Comparison of ENCODE assay signal across 28 cellular contexts in genomic region chr16:30110661-30111060, GRCh38. TPM values are rescaled to one million over a fixed set of nuclear protein-coding genes. Genes with fewer than 3 reads are reported as not detected.
DNase-seq lines count a peak whose midpoint lies in the region; FAIRE-seq and TF ChIP-seq lines count a peak whose summit lies in the region.
"Had no signal": no experiment of that assay in that cellular context is flagged by ENCODE, and none has a peak within 500 bp of the region (broad histone marks: within the 10 kb centered on the region; RNA-seq: fewer than 3 reads in every experiment).

No MANE protein-coding gene starts in this region.

- H4K12ac ChIP-seq in trophoblast cell (ENCODE audit: low read depth, low read length): no peak overlapping the region

- no TSS peak for BruUV-seq in endothelial cell of umbilical vein (replicated peaks; lab: Mats Ljungman, UMichigan)

- H3F3A ChIP-seq in GM23248 (ENCODE audit: insufficient read depth): no peaks in the 10 kb centered on the region

- H3K27me3 ChIP-seq in endothelial cell of umbilical vein (ENCODE audit: control insufficient read depth in 2 of 2, insufficient read depth in 2 of 2, low read length in 2 of 2): no peaks in the 10 kb centered on the region
- no peaks in the 10 kb centered on the region for H3K27me3 ChIP-seq in trophoblast cell (ENCODE audit: insufficient read depth, low read length)
- H3K27me3 ChIP-seq in GM23248 (replicated peaks; ENCODE audit: insufficient read depth): no peaks in the 10 kb centered on the region
- H3K27me3 ChIP-seq in tibial nerve: no peaks in the 10 kb centered on the region
- H3K27me3 ChIP-seq: esophagus muscularis mucosa, gastrocnemius medialis, hepatocyte, neutrophil, suprapubic skin, uterus had no signal

- H3K9me3 ChIP-seq in endothelial cell of umbilical vein (replicated peaks; ENCODE audit: control insufficient read depth, insufficient read depth, low read length) (no peaks in the 10 kb centered on the region), trophoblast cell (ENCODE audit: insufficient read depth, low read depth, low read length) (peaks cover 1% of the 10 kb centered on the region), GM23248 (ENCODE audit: low read depth) (no peaks in the 10 kb centered on the region), tibial nerve (no peaks in the 10 kb centered on the region)
- H3K9me3 ChIP-seq: esophagus muscularis mucosa, gastrocnemius medialis, neutrophil, suprapubic skin, uterus had no signal

- peaks cover 20% of the 10 kb centered on the region for H3K36me3 Mint-ChIP-seq in activated naive CD4-positive, alpha-beta T cell treated with anti-CD3 and anti-CD28 coated beads, Interleukin-2, amount 10 ng/mL, durations not matched to agents 7 days and 5 days

- no peak for TF ChIP-seq CTCF in endothelial cell of umbilical vein (IDR thresholded peaks at IDR 0.05; ENCODE audit: extremely low read depth in 1 of 2, insufficient read depth in 1 of 2, low read depth in 1 of 2, low read length in 2 of 2)
- TF ChIP-seq CTCF in tibial nerve (IDR thresholded peaks at IDR 0.05): no peak

- no peak overlapping the region for H3K14ac ChIP-seq in trophoblast cell (ENCODE audit: low read length)

- H3K79me2 ChIP-seq in endothelial cell of umbilical vein (ENCODE audit: control insufficient read depth, insufficient read depth, low read length): no peaks in the 10 kb centered on the region
- no peaks in the 10 kb centered on the region for H3K79me2 ChIP-seq in trophoblast cell (ENCODE audit: control insufficient read depth, insufficient read depth, low read length, poor library complexity)
- H3K79me2 ChIP-seq in GM23248 (ENCODE audit: insufficient read depth): no peaks in the 10 kb centered on the region

- H3K4me3 ChIP-seq in endothelial cell of umbilical vein (replicated peaks in 1 of 3; ENCODE audit: insufficient read depth in 1 of 3, low read depth in 1 of 3, low read length in 3 of 3): no peak overlapping the region
- H3K4me3 ChIP-seq in trophoblast cell (ENCODE audit: low read depth, low read length): no peak overlapping the region
- H3K4me3 ChIP-seq in GM23248: no peak overlapping the region
- H3K4me3 ChIP-seq in tibial nerve: no peak overlapping the region
- H3K4me3 ChIP-seq: coronary artery, esophagus muscularis mucosa, gastrocnemius medialis, hepatocyte, suprapubic skin, uterus had no signal

- no peaks in the 10 kb centered on the region for H3K27me3 Mint-ChIP-seq in activated naive CD4-positive, alpha-beta T cell treated with anti-CD3 and anti-CD28 coated beads, Interleukin-2, amount 10 ng/mL, durations not matched to agents 7 days and 5 days
- H3K27me3 Mint-ChIP-seq: CD4-positive, CD25-positive, alpha-beta regulatory T cell; effector memory CD8-positive, alpha-beta T cell; stimulated activated naive B cell treated with anti-CD40 and anti-IgM and Interleukin-4, amounts not matched to agents 10 μg/mL and 1 μg/mL and 100 μg/mL, for 72 hours had no signal

- H3K4me2 ChIP-seq in endothelial cell of umbilical vein (ENCODE audit: insufficient read depth, low read length): no peak overlapping the region
- H3K4me2 ChIP-seq in trophoblast cell (ENCODE audit: low read length): no peak overlapping the region
- H3K4me2 ChIP-seq in GM23248 (ENCODE audit: unreplicated experiment): no peak overlapping the region
- H3K4me2 ChIP-seq: hepatocyte had no signal

- no peak overlapping the region for H4K91ac ChIP-seq in trophoblast cell (ENCODE audit: low read depth, low read length)

- POLR2A ChIA-PET in endothelial cell of umbilical vein (lab: Charles Lee): interaction anchor here (0.6 to 0.7 kb wide), 2 partner anchors 14 to 408 kb away, joined by 7 to 8 read pairs; no protein-coding TSS in a partner anchor

- H2BK5ac ChIP-seq in trophoblast cell (ENCODE audit: low read depth, low read length, poor library complexity): no peak overlapping the region

- H2AFZ ChIP-seq in endothelial cell of umbilical vein (ENCODE audit: low read depth, low read length): no peak overlapping the region
- H2AFZ ChIP-seq in trophoblast cell (ENCODE audit: insufficient read depth, low read length, poor library complexity): no peak overlapping the region
- H2AFZ ChIP-seq in GM23248: no peak overlapping the region
- H2AFZ ChIP-seq: hepatocyte had no signal

- no peak overlapping the region for H3K23ac ChIP-seq in trophoblast cell (ENCODE audit: low read length)

- H3K18ac ChIP-seq in trophoblast cell (ENCODE audit: low read length): no peak overlapping the region

- dilution Hi-C loops in endothelial cell of umbilical vein (cut with MboI; ENCODE audit: extremely low pct_ligation_motif_present, low sequenced_read_pairs): no loop called here

- no peaks in the 10 kb centered on the region for H3K9me1 ChIP-seq in endothelial cell of umbilical vein (replicated peaks; ENCODE audit: control insufficient read depth, extremely low read depth, insufficient read depth, low read length)

- H3K4me1 ChIP-seq in endothelial cell of umbilical vein (ENCODE audit: control insufficient read depth, extremely low read depth, insufficient read depth, low read length) (no peaks in the 10 kb centered on the region), trophoblast cell (ENCODE audit: control insufficient read depth in 1 of 2, insufficient read depth in 2 of 2, low read length in 2 of 2) (peaks cover 0 to 2% of the 10 kb centered on the region in 2 experiments), GM23248 (ENCODE audit: insufficient read depth) (peaks cover 9% of the 10 kb centered on the region), tibial nerve (peaks cover 0 to 16% (median 4%) of the 10 kb centered on the region in 4 donors)
- H3K4me1 ChIP-seq: gastrocnemius medialis, uterus had no signal

- H3K27ac Mint-ChIP-seq in activated naive CD4-positive, alpha-beta T cell treated with anti-CD3 and anti-CD28 coated beads, Interleukin-2, amount 10 ng/mL, durations not matched to agents 7 days and 5 days: no peak overlapping the region
- H3K27ac Mint-ChIP-seq: stimulated activated naive B cell treated with anti-CD40 and anti-IgM and Interleukin-4, amounts not matched to agents 10 μg/mL and 1 μg/mL and 100 μg/mL, for 72 hours had no signal

- H3K9ac ChIP-seq in endothelial cell of umbilical vein (replicated peaks; ENCODE audit: extremely low read depth, insufficient read depth, low read length) (no peak overlapping the region), trophoblast cell (ENCODE audit: low read length) (no peak overlapping the region), GM23248 (no peak overlapping the region)

- DNase-seq in EL (peak; percentile 27), NCI-H524 treated with DMSO at 0.1 percent for 48 hours (lab: John Stamatoyannopoulos, UW) (peak; percentile 80), endothelial cell of umbilical vein (ENCODE audit: low read depth, low spot score) (no peak), trophoblast cell (peak; percentile 79 to 83), GM23248 (no peak), tibial nerve (ENCODE audit: low spot score in 2 of 2) (no peak)
- DNase-seq in activated naive CD4-positive, alpha-beta T cell treated with anti-CD3 and anti-CD28 coated beads, Interleukin-2, amount 10 ng/mL, durations not matched to agents 7 days and 5 days: no peak
- DNase-seq: activated CD4-positive, alpha-beta T cell treated with anti-CD3 and anti-CD28 coated beads, Interleukin-2, amount 50 U/mL, for 48 hours; activated CD8-positive, alpha-beta memory T cell treated with anti-CD3 and anti-CD28 coated beads, Interleukin-2, amount 50 U/mL, for 4 hours; activated naive CD4-positive, alpha-beta T cell treated with anti-CD3 and anti-CD28 coated beads, Interleukin-2, amount 50 U/mL, for 16 hours; CD4-positive, CD25-positive, alpha-beta regulatory T cell; effector memory CD8-positive, alpha-beta T cell; gastrocnemius medialis; Kasumi-1; NCI-H1048; NCI-H187; NCI-H526 treated with DMSO at 0.1 percent for 48 hours; stimulated activated naive B cell treated with anti-CD40 and anti-IgM and Interleukin-4, amounts not matched to agents 10 μg/mL and 1 μg/mL and 100 μg/mL, for 72 hours; uterus had no signal

- in situ Hi-C loops in GM23248 (cut with MboI): loop anchor here (25.0 kb wide), 1 partner anchor 302 kb away; the partner anchor contains the start of gene ZNF771

- no peak overlapping the region for H3K27ac ChIP-seq in endothelial cell of umbilical vein (ENCODE audit: insufficient read depth, low read depth, low read length)
- no peak overlapping the region for H3K27ac ChIP-seq in trophoblast cell (ENCODE audit: low read depth, low read length)
- no peak overlapping the region for H3K27ac ChIP-seq in GM23248
- H3K27ac ChIP-seq in tibial nerve: no peak overlapping the region
- H3K27ac ChIP-seq: coronary artery, esophagus muscularis mucosa, gastrocnemius medialis, hepatocyte, neutrophil, suprapubic skin, uterus had no signal

- no peaks in the 10 kb centered on the region for H3K79me1 ChIP-seq in trophoblast cell (ENCODE audit: low read length)

- no peak for TF ChIP-seq POLR2A in endothelial cell of umbilical vein (IDR thresholded peaks at IDR 0.05; ENCODE audit: low read depth, low read length)
- no peak for TF ChIP-seq POLR2A in tibial nerve (IDR thresholded peaks at IDR 0.05)

- H3K36me3 ChIP-seq in endothelial cell of umbilical vein (ENCODE audit: control insufficient read depth in 2 of 2, extremely low read depth in 1 of 2, insufficient read depth in 2 of 2, low read length in 2 of 2) (peaks cover 7 to 40% of the 10 kb centered on the region in 2 experiments), trophoblast cell (ENCODE audit: control insufficient read depth in 1 of 2, insufficient read depth in 2 of 2, low read length in 2 of 2) (peaks cover 10 to 15% of the 10 kb centered on the region in 2 experiments), GM23248 (ENCODE audit: low read depth) (no peaks in the 10 kb centered on the region; the same call in 1 of the 2 replicates), tibial nerve (peaks cover 0 to 99% (median 10%) of the 10 kb centered on the region in 3 donors)
- H3K36me3 ChIP-seq: uterus had no signal

- intact Hi-C loops in endothelial cell of umbilical vein (cut with micrococcal nuclease): no loop called here

- no peak for TF ChIP-seq EP300 in tibial nerve (IDR thresholded peaks at IDR 0.05)

- no CpG with 5 or more reads among the region's 7 CpGs for WGBS in trophoblast cell (ENCODE audit: extremely low coverage, insufficient coverage, insufficient read length)
- WGBS in GM23248 (ENCODE audit: low coverage in 1 of 2, low lambda C conversion rate in 2 of 2, missing lambda C conversion rate in 2 of 2), 2 experiments: 63 to 67% methylated on average over 7 of the region's 7 CpGs
- 53 to 55% methylated on average over 7 of the region's 7 CpGs for WGBS in tibial nerve, 2 donors

- H3K9me2 ChIP-seq in GM23248 (ENCODE audit: insufficient read depth): no peaks in the 10 kb centered on the region

- H2BK12ac ChIP-seq in trophoblast cell (ENCODE audit: low read length): no peak overlapping the region

- CTCF ChIA-PET in endothelial cell of umbilical vein (lab: Charles Lee): interaction anchor here (0.8 to 6.2 kb wide), 2 partner anchors 18 to 307 kb away, joined by 3 to 52 read pairs; partner anchors contain the start of gene TBX6
- CTCF ChIA-PET in activated naive CD4-positive, alpha-beta T cell treated with anti-CD3 and anti-CD28 coated beads, Interleukin-2, amount 10 ng/mL, durations not matched to agents 7 days and 5 days (lab: Charles Lee): interaction anchor here (0.6 to 3.9 kb wide), 4 partner anchors 8 to 30 kb away, joined by 3 to 22 read pairs (median 12); partner anchors contain the start of gene TBX6

- no peak overlapping the region for H3K4me3 Mint-ChIP-seq in activated naive CD4-positive, alpha-beta T cell treated with anti-CD3 and anti-CD28 coated beads, Interleukin-2, amount 10 ng/mL, durations not matched to agents 7 days and 5 days
- H3K4me3 Mint-ChIP-seq: effector memory CD8-positive, alpha-beta T cell; stimulated activated naive B cell treated with anti-CD40 and anti-IgM and Interleukin-4, amounts not matched to agents 10 μg/mL and 1 μg/mL and 100 μg/mL, for 72 hours had no signal

- no peaks in the 10 kb centered on the region for H4K20me1 ChIP-seq in endothelial cell of umbilical vein (replicated peaks; ENCODE audit: control insufficient read depth, extremely low read depth, insufficient read depth, low read length)
- no peaks in the 10 kb centered on the region for H4K20me1 ChIP-seq in GM23248 (ENCODE audit: insufficient read depth)

- no peak overlapping the region for H2AK5ac ChIP-seq in trophoblast cell (ENCODE audit: low read length)

- FAIRE-seq in endothelial cell of umbilical vein (lab: Jason Lieb, UNC): peak; percentile 8
- FAIRE-seq: bronchial epithelial cell, G401.6, GM19239, TTC549 had no signal

- H3K4ac ChIP-seq in trophoblast cell (ENCODE audit: low read depth, low read length): no peak overlapping the region

- H3K9me3 Mint-ChIP-seq in activated naive CD4-positive, alpha-beta T cell treated with anti-CD3 and anti-CD28 coated beads, Interleukin-2, amount 10 ng/mL, durations not matched to agents 7 days and 5 days: no peaks in the 10 kb centered on the region
- H3K9me3 Mint-ChIP-seq: CD4-positive, CD25-positive, alpha-beta regulatory T cell; effector memory CD8-positive, alpha-beta T cell; stimulated activated naive B cell treated with anti-CD40 and anti-IgM and Interleukin-4, amounts not matched to agents 10 μg/mL and 1 μg/mL and 100 μg/mL, for 72 hours had no signal

- peaks cover 20% of the 10 kb centered on the region for H3K4me1 Mint-ChIP-seq in activated naive CD4-positive, alpha-beta T cell treated with anti-CD3 and anti-CD28 coated beads, Interleukin-2, amount 10 ng/mL, durations not matched to agents 7 days and 5 days

- no peak overlapping the region for H4K8ac ChIP-seq in trophoblast cell (ENCODE audit: low read depth, low read length)

- no peak overlapping the region for H2BK120ac ChIP-seq in trophoblast cell (ENCODE audit: insufficient read depth, low read length, poor library complexity)

RNA-seq across cellular contexts. Expression of gene GDPD3, which starts 2.7 kb away (rescaled TPM):
- 17.9 and 18.6 TPM in 2 replicates for total RNA-seq in endothelial cell of umbilical vein
- polyA plus RNA-seq in endothelial cell of umbilical vein: 7.8 and 8.0 TPM in 2 replicates
- 2.2 and 3.0 TPM in 2 replicates for polyA plus RNA-seq in endothelial cell of umbilical vein (2011; cell fraction: cytosol; rRNA removed)
- 59.5 and 78.1 TPM in 2 replicates for polyA plus RNA-seq in endothelial cell of umbilical vein (2011; cell fraction: nucleus; rRNA removed)
- 5.5 and 12.6 TPM in 2 replicates for polyA plus RNA-seq in endothelial cell of umbilical vein (2012)
- 4.3 and 6.4 TPM in 2 replicates for polyA minus RNA-seq in endothelial cell of umbilical vein
- 8.8 TPM for polyA minus RNA-seq in endothelial cell of umbilical vein (2011; cell fraction: cytosol; rRNA and poly(A)+ RNA removed)
- 6.8 and 7.3 TPM in 2 replicates for polyA minus RNA-seq in endothelial cell of umbilical vein (2011; cell fraction: nucleus; rRNA and poly(A)+ RNA removed)
- polyA plus RNA-seq in trophoblast cell (2013): 3.2 and 3.5 TPM in 2 replicates
- 0.22 TPM in 1 of 2 replicates, not detected in the other for total RNA-seq in GM23248 (2014; rRNA removed; shearing (Covaris generic))
- 1.1 and 1.2 TPM in 2 replicates for polyA plus RNA-seq in GM23248 (2016; fragmentation: Nextera tagmentation; extraction: Ambion mirVana)
- total RNA-seq in tibial nerve: 1 to 10 TPM; 2.8 to 5.2 (median 4.6) TPM

RNA-seq across cellular contexts. Expression of gene MAPK3, which starts 12.4 kb away (rescaled TPM):
- total RNA-seq in endothelial cell of umbilical vein: 138 and 143 TPM in 2 replicates
- 294 and 337 TPM in 2 replicates for polyA plus RNA-seq in endothelial cell of umbilical vein
- polyA plus RNA-seq in endothelial cell of umbilical vein (2011; cell fraction: cytosol; rRNA removed): 194 and 231 TPM in 2 replicates
- 255 and 306 TPM in 2 replicates for polyA plus RNA-seq in endothelial cell of umbilical vein (2011; cell fraction: nucleus; rRNA removed)
- polyA plus RNA-seq in endothelial cell of umbilical vein (2012): 144 and 163 TPM in 2 replicates
- polyA minus RNA-seq in endothelial cell of umbilical vein: 80.2 and 103 TPM in 2 replicates
- polyA minus RNA-seq in endothelial cell of umbilical vein (2011; cell fraction: cytosol; rRNA and poly(A)+ RNA removed): 18.8 TPM
- 29.1 and 45.7 TPM in 2 replicates for polyA minus RNA-seq in endothelial cell of umbilical vein (2011; cell fraction: nucleus; rRNA and poly(A)+ RNA removed)
- polyA plus RNA-seq in trophoblast cell (2013): 64.9 and 67.4 TPM in 2 replicates
- 47.3 and 60.4 TPM in 2 replicates for total RNA-seq in GM23248 (2014; rRNA removed; shearing (Covaris generic))
- polyA plus RNA-seq in GM23248 (2016; fragmentation: Nextera tagmentation; extraction: Ambion mirVana): 40.3 and 44.4 TPM in 2 replicates
- 10 to 100 TPM; 65.5 to 93.0 (median 79.5) TPM for total RNA-seq in tibial nerve

RNA-seq across cellular contexts. Expression of gene YPEL3, which starts 14.6 kb away (rescaled TPM):
- 46.1 and 47.6 TPM in 2 replicates for total RNA-seq in endothelial cell of umbilical vein
- polyA plus RNA-seq in endothelial cell of umbilical vein: 78.0 and 89.7 TPM in 2 replicates
- polyA plus RNA-seq in endothelial cell of umbilical vein (2011; cell fraction: cytosol; rRNA removed): 30.1 and 53.8 TPM in 2 replicates
- 93.4 and 101 TPM in 2 replicates for polyA plus RNA-seq in endothelial cell of umbilical vein (2011; cell fraction: nucleus; rRNA removed)
- polyA plus RNA-seq in endothelial cell of umbilical vein (2012): 35.4 and 56.5 TPM in 2 replicates
- 12.8 and 24.7 TPM in 2 replicates for polyA minus RNA-seq in endothelial cell of umbilical vein
- 6.1 TPM for polyA minus RNA-seq in endothelial cell of umbilical vein (2011; cell fraction: cytosol; rRNA and poly(A)+ RNA removed)
- 20.3 and 35.9 TPM in 2 replicates for polyA minus RNA-seq in endothelial cell of umbilical vein (2011; cell fraction: nucleus; rRNA and poly(A)+ RNA removed)
- 47.2 and 47.3 TPM in 2 replicates for polyA plus RNA-seq in trophoblast cell (2013)
- 62.6 and 100.0 TPM in 2 replicates for total RNA-seq in GM23248 (2014; rRNA removed; shearing (Covaris generic))
- 192 and 200 TPM in 2 replicates for polyA plus RNA-seq in GM23248 (2016; fragmentation: Nextera tagmentation; extraction: Ambion mirVana)
- 100 to 1,000 TPM in 2 of 4 donors, 10 to 100 TPM in 2; 81.9 to 197 (median 122) TPM for total RNA-seq in tibial nerve

RNA-seq across cellular contexts. Expression of gene TBX6, which starts 18.9 kb away (rescaled TPM):
- total RNA-seq in endothelial cell of umbilical vein (0.42 and 0.60 TPM in 2 replicates), tibial nerve (1 to 10 TPM in 1 of 4 donors, under 1 TPM in 2, not detected in 1; 0.66 to 1.5 (median 0.84) TPM)
- polyA plus RNA-seq in endothelial cell of umbilical vein (0.30 and 0.40 TPM in 2 replicates), GM23248 (2016; fragmentation: Nextera tagmentation; extraction: Ambion mirVana) (0.13 and 0.20 TPM in 2 replicates)
- 0.05 and 0.13 TPM in 2 replicates for polyA plus RNA-seq in endothelial cell of umbilical vein (2011; cell fraction: cytosol; rRNA removed)
- 0.41 and 0.42 TPM in 2 replicates for polyA plus RNA-seq in endothelial cell of umbilical vein (2011; cell fraction: nucleus; rRNA removed)
- polyA plus RNA-seq in endothelial cell of umbilical vein (2012): 0.16 and 0.23 TPM in 2 replicates
- not detected in 2 replicates for polyA minus RNA-seq in endothelial cell of umbilical vein
- not detected for polyA minus RNA-seq in endothelial cell of umbilical vein (2011; cell fraction: cytosol; rRNA and poly(A)+ RNA removed)
- polyA minus RNA-seq in endothelial cell of umbilical vein (2011; cell fraction: nucleus; rRNA and poly(A)+ RNA removed): 0.43 TPM in 1 of 2 replicates, not detected in the other
- 0.74 and 0.90 TPM in 2 replicates for polyA plus RNA-seq in trophoblast cell (2013)
- total RNA-seq in GM23248 (2014; rRNA removed; shearing (Covaris generic)): 0.11 TPM in 1 of 2 replicates, not detected in the other

RNA-seq across cellular contexts. Expression of gene PPP4C, which starts 34.9 kb away (rescaled TPM):
- total RNA-seq in endothelial cell of umbilical vein (159 and 167 TPM in 2 replicates), tibial nerve (10 to 100 TPM; 21.1 to 54.3 (median 34.3) TPM)
- polyA plus RNA-seq in endothelial cell of umbilical vein (327 and 378 TPM in 2 replicates), GM23248 (2016; fragmentation: Nextera tagmentation; extraction: Ambion mirVana) (205 and 210 TPM in 2 replicates)
- 216 and 234 TPM in 2 replicates for polyA plus RNA-seq in endothelial cell of umbilical vein (2011; cell fraction: cytosol; rRNA removed)
- 169 and 186 TPM in 2 replicates for polyA plus RNA-seq in endothelial cell of umbilical vein (2011; cell fraction: nucleus; rRNA removed)
- 153 and 194 TPM in 2 replicates for polyA plus RNA-seq in endothelial cell of umbilical vein (2012)
- polyA minus RNA-seq in endothelial cell of umbilical vein: 356 and 398 TPM in 2 replicates
- 130 TPM for polyA minus RNA-seq in endothelial cell of umbilical vein (2011; cell fraction: cytosol; rRNA and poly(A)+ RNA removed)
- polyA minus RNA-seq in endothelial cell of umbilical vein (2011; cell fraction: nucleus; rRNA and poly(A)+ RNA removed): 42.2 and 48.6 TPM in 2 replicates
- 118 and 119 TPM in 2 replicates for polyA plus RNA-seq in trophoblast cell (2013)
- total RNA-seq in GM23248 (2014; rRNA removed; shearing (Covaris generic)): 135 and 168 TPM in 2 replicates

Comparison
In these comparisons a context has a peak if more than half of its experiments do, and no peak if none do; other contexts are left out.
1. DNase-seq: peak in EL (single experiment), NCI-H524 treated with DMSO at 0.1 percent for 48 hours (single experiment) and trophoblast cell (2 of 2); none in endothelial cell of umbilical vein (single experiment), activated naive CD4-positive, alpha-beta T cell treated with anti-CD3 and anti-CD28 coated beads, Interleukin-2, amount 10 ng/mL, durations not matched to agents 7 days and 5 days (single experiment), GM23248 (single experiment) and tibial nerve (0 of 2).